ENCODE assay signal across 8 cellular contexts in the genomic region with DNA sequence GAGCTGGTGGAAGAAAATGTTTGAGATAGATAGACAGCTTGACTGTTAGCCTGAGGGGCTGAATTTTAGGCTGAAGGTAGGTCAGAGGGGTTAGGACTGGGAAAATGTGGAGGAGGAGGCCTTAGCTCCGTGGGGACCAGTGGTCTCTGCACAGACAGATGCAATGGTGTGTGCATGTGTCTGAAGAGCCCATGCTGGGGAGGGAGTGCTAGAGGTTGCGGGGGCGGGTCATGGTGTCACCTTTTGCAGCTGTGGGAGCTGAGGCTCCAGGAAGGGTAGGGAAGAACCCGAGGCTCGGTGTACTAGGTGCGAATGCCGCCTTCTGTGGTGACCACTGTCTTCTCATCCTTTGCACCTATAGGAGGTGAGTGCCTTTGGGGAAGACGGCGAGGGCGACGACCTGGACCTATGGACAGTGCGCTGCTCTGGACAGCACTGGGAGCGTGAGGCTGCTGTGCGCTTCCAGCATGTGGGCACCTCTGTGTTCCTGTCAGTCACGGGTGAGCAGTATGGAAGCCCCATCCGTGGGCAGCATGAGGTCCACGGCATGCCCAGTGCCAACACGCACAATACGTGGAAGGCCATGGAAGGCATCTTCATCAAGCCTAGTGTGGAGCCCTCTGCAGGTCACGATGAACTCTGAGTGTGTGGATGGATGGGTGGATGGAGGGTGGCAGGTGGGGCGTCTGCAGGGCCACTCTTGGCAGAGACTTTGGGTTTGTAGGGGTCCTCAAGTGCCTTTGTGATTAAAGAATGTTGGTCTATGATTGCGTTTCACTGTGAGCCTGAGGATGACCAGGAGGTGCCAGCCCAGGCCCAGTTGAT. TPM values are rescaled to one million over a fixed set of nuclear protein-coding genes. Genes with fewer than 3 reads are reported as not detected.
DNase-seq lines count a peak whose midpoint lies in the region; ATAC-seq, FAIRE-seq and TF ChIP-seq lines count a peak whose summit lies in the region.

No MANE protein-coding gene starts in this region.

- no peak for TF ChIP-seq EP300 in GM12878 (IDR thresholded peaks at IDR 0.05; ENCODE audit: borderline replicate concordance in 1 of 2, control insufficient read depth in 1 of 2, low read depth in 2 of 2, low read length in 2 of 2)

- CTCF ChIA-PET in GM12878 (lab: Yijun Ruan, JAX) = interaction anchor here (0.6 to 5.6 kb wide), 13 partner anchors 10 to 210 kb away, joined by 3 to 106 read pairs (median 4); a partner anchor contains a TSS

- H3K36me3 ChIP-seq in DND-41 (ENCODE audit: insufficient read depth, low read length) (peaks cover 36% of the 10 kb centered on the region), GM12878 (ENCODE audit: control insufficient read depth in 2 of 2, insufficient read depth in 2 of 2, low read length in 1 of 2) (peaks cover under 1 to 6% of the 10 kb centered on the region in 2 experiments)

- H3K9me3 ChIP-seq in DND-41 (ENCODE audit: insufficient read depth, low read length, severe bottlenecking) = no peaks in the 10 kb centered on the region
- H3K9me3 ChIP-seq in GM12878 (replicated peaks; ENCODE audit: control insufficient read depth, insufficient read depth, low read length) = no peaks in the 10 kb centered on the region

- H3K27me3 ChIP-seq in DND-41 (ENCODE audit: insufficient read depth, low read length, poor library complexity) (no peaks in the 10 kb centered on the region), GM12878 (replicated peaks in 1 of 2; ENCODE audit: control insufficient read depth in 2 of 2, insufficient read depth in 2 of 2, low read length in 1 of 2) (no peaks in the 10 kb centered on the region)

- intact Hi-C loops in GM12878 (cut with micrococcal nuclease; ENCODE audit: unreplicated experiment) = loop anchor here (10.0 kb wide), 1 partner anchor 59 kb away; no protein-coding TSS in a partner anchor

- H4K20me1 ChIP-seq in DND-41 (ENCODE audit: insufficient read depth, low read length) (peaks cover 16% of the 10 kb centered on the region), GM12878 (ENCODE audit: control insufficient read depth, insufficient read depth) (peaks cover 4% of the 10 kb centered on the region; the same call in 1 of the 2 replicates)

- DNase-seq in DND-41 (no peak), GM12878 (ENCODE audit: low read depth, low spot score) (no peak), nephron progenitor cell (no peak)
- no peak for DNase-seq in Jurkat, Clone E6-1 (ENCODE audit: low read depth, low spot score)

- RAD21 ChIA-PET in GM12878 (lab: Charles Lee; ENCODE audit: unreplicated experiment) = interaction anchor here (0.6 to 3.4 kb wide), 5 partner anchors 8 to 1405 kb away, joined by 3 to 50 read pairs (median 12); a partner anchor contains a TSS

- TF ChIP-seq CTCF in DND-41 (IDR thresholded peaks at IDR 0.05; ENCODE audit: borderline replicate concordance, extremely low read depth, low read length, poor library complexity, severe bottlenecking) = peak; percentile 52
- TF ChIP-seq CTCF in GM12878 (IDR thresholded peaks at IDR 0.05 in 2 of 3, conservative IDR thresholded peaks at IDR 0.05 in 1 of 3; ENCODE audit: control insufficient read depth in 2 of 3, extremely low read depth in 1 of 3, insufficient read depth in 1 of 3, low read depth in 3 of 3, low read length in 3 of 3) = peak; percentile 16 to 42 (median 18); a peak in 2 of 6 replicates
- TF ChIP-seq CTCF in nephron progenitor cell (IDR thresholded peaks at IDR 0.05) = no peak

- WGBS in GM12878 (ENCODE audit: insufficient coverage, insufficient replicate concordance, low lambda C conversion rate, missing lambda C conversion rate) = 82% methylated on average over 22 of the region's 22 CpGs

- no peaks in the 10 kb centered on the region for H3K9me3 Mint-ChIP-seq in nephron progenitor cell

- ATAC-seq in DND-41 (ENCODE audit: insufficient read depth, low read depth) = no peak
- ATAC-seq in GM12878 = no peak
- no peak for ATAC-seq in HG03460 (IDR thresholded peaks at IDR 0.05; ENCODE audit: unreplicated experiment)
- no peak for ATAC-seq in GM18519 (IDR thresholded peaks at IDR 0.05; ENCODE audit: low FRiP score, unreplicated experiment)
- ATAC-seq in GM21526 (IDR thresholded peaks at IDR 0.05; ENCODE audit: low FRiP score, unreplicated experiment) = no peak
- no peak for ATAC-seq in GM19397 (IDR thresholded peaks at IDR 0.05; ENCODE audit: unreplicated experiment)

- in situ Hi-C loops in GM12878 (cut with MboI) = no loop called here

- peaks cover 21% of the 10 kb centered on the region for H3K36me3 Mint-ChIP-seq in nephron progenitor cell (ENCODE audit: low read depth)

- SMC1A ChIA-PET in GM12878 (lab: Charles Lee; ENCODE audit: uncharacterized antibody, unreplicated experiment) = interaction anchor here (0.6 to 3.9 kb wide), 6 partner anchors 11 to 310 kb away, joined by 3 to 39 read pairs (median 4); a partner anchor contains a TSS

- no peak overlapping the region for H3K27ac Mint-ChIP-seq in nephron progenitor cell

- no peak overlapping the region for H2AFZ ChIP-seq in DND-41 (ENCODE audit: low read depth, low read length)
- H2AFZ ChIP-seq in GM12878 (ENCODE audit: control insufficient read depth, low read depth, low read length) = no peak overlapping the region; the same call in 1 of the 2 replicates

- POLR2A ChIA-PET in GM12878 (lab: Charles Lee) = interaction anchor here (3.6 kb wide), 1 partner anchor 14 kb away, joined by 42 read pairs; a partner anchor contains a TSS

- TF ChIP-seq RAD21 in GM12878 (IDR thresholded peaks at IDR 0.05; ENCODE audit: insufficient read depth, low read depth, low read length) = no peak

- no peak; the same call in 1 of the 2 replicates for TF ChIP-seq POLR2A in GM12878 (IDR thresholded peaks at IDR 0.05; ENCODE audit: low read depth, low read length)

- H3K27ac ChIP-seq in DND-41 (ENCODE audit: low read length) (peak overlapping the region; percentile 93; the same call in 1 of the 2 replicates), GM12878 (ENCODE audit: control insufficient read depth, insufficient read depth) (peak overlapping the region; percentile 88; the same call in 1 of the 2 replicates)

- H3K4me2 ChIP-seq in DND-41 (ENCODE audit: insufficient read depth, low read length) (peak overlapping the region; percentile 80), GM12878 (ENCODE audit: control insufficient read depth, insufficient read depth) (peak overlapping the region; percentile 93)

- peak overlapping the region; percentile 89 to 96; a peak in 3 of 4 replicates for H3K4me3 ChIP-seq in DND-41 (ENCODE audit: low read depth in 1 of 2, low read length in 2 of 2)
- peak overlapping the region; percentile 76 for H3K4me3 ChIP-seq in Jurkat, Clone E6-1 (ENCODE audit: low read length)
- peak overlapping the region; percentile 97 for H3K4me3 ChIP-seq in GM12878

- H3K79me2 ChIP-seq in DND-41 (ENCODE audit: insufficient read depth, low read length) (peaks cover 34% of the 10 kb centered on the region), GM12878 (ENCODE audit: control insufficient read depth, insufficient read depth, low read length) (peaks cover 26% of the 10 kb centered on the region)

- peak overlapping the region; percentile 86 for H3K4me3 Mint-ChIP-seq in nephron progenitor cell

- H3K9ac ChIP-seq in DND-41 (ENCODE audit: low read depth, low read length) (peak overlapping the region; percentile 94), GM12878 (ENCODE audit: control insufficient read depth, insufficient read depth, low read length) (peak overlapping the region; percentile 90)

- peaks cover 46% of the 10 kb centered on the region for H3K4me1 ChIP-seq in DND-41 (ENCODE audit: insufficient read depth, low read length)
- peaks cover 15% of the 10 kb centered on the region for H3K4me1 ChIP-seq in GM12878 (ENCODE audit: control insufficient read depth, insufficient read depth, low read length)

- H3K4me1 Mint-ChIP-seq in nephron progenitor cell = peaks cover 42% of the 10 kb centered on the region

- H3K27me3 Mint-ChIP-seq in nephron progenitor cell (ENCODE audit: low read depth, poor library complexity) = peaks cover 6% of the 10 kb centered on the region

- BruUV-seq in GM12878 (replicated peaks; lab: Mats Ljungman, UMichigan) = no TSS peak

- no peak for FAIRE-seq in GM12878 (lab: Jason Lieb, UNC)

RNA-seq across cellular contexts. Expression of a gene that starts 1.6 kb away (rescaled TPM):
- polyA plus RNA-seq in Jurkat, Clone E6-1 (2012; ENCODE audit: insufficient read depth, insufficient read length) = 79.9 TPM
- total RNA-seq in GM12878 (2013; cell fraction: nucleolus; rRNA removed) = 3.6 and 5.4 TPM in 2 replicates
- total RNA-seq in GM12878 (2014; rRNA removed) (70.2 and 109 TPM in 2 replicates), GM12878 (2014; rRNA removed; fragmentation: Illumina TruSeq; extraction: Trizol) (12.9 and 17.1 TPM in 2 replicates), GM12878 (2021) (81.4 and 90.1 TPM in 2 replicates)
- polyA plus RNA-seq in GM12878 (2011; ENCODE audit: low read depth) = 15.5 TPM
- polyA plus RNA-seq in GM12878 (2011; rRNA removed) (8.8 and 20.8 TPM in 2 replicates), GM12878 (2014; fragmentation: Illumina TruSeq; extraction: Trizol) (0.33 and 3.9 TPM in 2 replicates), GM12878 (2014; fragmentation: Nextera tagmentation; extraction: Ambion mirVana) (10 to 100 TPM in 1 of 2 experiments, 1 to 10 TPM in 1; 3.0 to 17.8 TPM), GM12878 (2014; rRNA removed) (97.9 and 134 TPM in 2 replicates), GM12878 (2016; fragmentation: Nextera tagmentation; extraction: Ambion mirVana) (100 to 1,000 TPM; 191 to 214 TPM)
- 29.8 and 63.0 TPM in 2 replicates for polyA plus RNA-seq in GM12878 (2011; cell fraction: cytosol; rRNA removed)
- polyA plus RNA-seq in GM12878 (2011; cell fraction: nucleus; rRNA removed) = 16.4 and 22.6 TPM in 2 replicates
- 49.9 and 87.0 TPM in 2 replicates for polyA plus RNA-seq in GM12878 (2012)
- polyA minus RNA-seq in GM12878 (2011; rRNA and poly(A)+ RNA removed) = 14.3 and 25.4 TPM in 2 replicates
- polyA minus RNA-seq in GM12878 (2011; cell fraction: cytosol; rRNA and poly(A)+ RNA removed) = 12.2 and 12.8 TPM in 2 replicates
- 4.4 and 8.3 TPM in 2 replicates for polyA minus RNA-seq in GM12878 (2011; cell fraction: nucleus; rRNA and poly(A)+ RNA removed)

RNA-seq across cellular contexts. Expression of a gene that starts 11.2 kb away (rescaled TPM):
- 5.2 TPM for polyA plus RNA-seq in Jurkat, Clone E6-1 (2012; ENCODE audit: insufficient read depth, insufficient read length)
- total RNA-seq in GM12878 (2013; cell fraction: nucleolus; rRNA removed) = 0.32 and 0.69 TPM in 2 replicates
- total RNA-seq in GM12878 (2014; rRNA removed) (0.05 TPM in 1 of 2 replicates, not detected in the other), GM12878 (2014; rRNA removed; fragmentation: Illumina TruSeq; extraction: Trizol) (not detected in 2 replicates), GM12878 (2021) (0.18 and 0.29 TPM in 2 replicates)
- not detected for polyA plus RNA-seq in GM12878 (2011; ENCODE audit: low read depth)
- polyA plus RNA-seq in GM12878 (2011; rRNA removed) (0.04 TPM in 1 of 2 replicates, not detected in the other), GM12878 (2014; fragmentation: Illumina TruSeq; extraction: Trizol) (0.04 TPM in 1 of 2 replicates, not detected in the other), GM12878 (2014; fragmentation: Nextera tagmentation; extraction: Ambion mirVana) (not detected), GM12878 (2014; rRNA removed) (0.04 and 0.32 TPM in 2 replicates), GM12878 (2016; fragmentation: Nextera tagmentation; extraction: Ambion mirVana) (not detected)
- 0.09 and 0.13 TPM in 2 replicates for polyA plus RNA-seq in GM12878 (2011; cell fraction: cytosol; rRNA removed)
- polyA plus RNA-seq in GM12878 (2011; cell fraction: nucleus; rRNA removed) = 0.39 and 0.50 TPM in 2 replicates
- 0.06 TPM in 1 of 2 replicates, not detected in the other for polyA plus RNA-seq in GM12878 (2012)
- polyA minus RNA-seq in GM12878 (2011; rRNA and poly(A)+ RNA removed) = 0.10 TPM in 1 of 2 replicates, not detected in the other
- not detected in 2 replicates for polyA minus RNA-seq in GM12878 (2011; cell fraction: cytosol; rRNA and poly(A)+ RNA removed)
- 0.19 and 0.24 TPM in 2 replicates for polyA minus RNA-seq in GM12878 (2011; cell fraction: nucleus; rRNA and poly(A)+ RNA removed)

RNA-seq across cellular contexts. Expression of a gene that starts 13.9 kb away (rescaled TPM):
- polyA plus RNA-seq in Jurkat, Clone E6-1 (2012; ENCODE audit: insufficient read depth, insufficient read length) = 64.2 TPM
- total RNA-seq in GM12878 (2013; cell fraction: nucleolus; rRNA removed) = 37.4 and 44.8 TPM in 2 replicates
- total RNA-seq in GM12878 (2014; rRNA removed) (64.1 and 75.4 TPM in 2 replicates), GM12878 (2014; rRNA removed; fragmentation: Illumina TruSeq; extraction: Trizol) (10.1 and 12.0 TPM in 2 replicates), GM12878 (2021) (55.7 and 58.4 TPM in 2 replicates)
- 4.8 TPM for polyA plus RNA-seq in GM12878 (2011; ENCODE audit: low read depth)
- polyA plus RNA-seq in GM12878 (2011; rRNA removed) (6.3 and 18.3 TPM in 2 replicates), GM12878 (2014; fragmentation: Illumina TruSeq; extraction: Trizol) (2.1 and 8.4 TPM in 2 replicates), GM12878 (2014; fragmentation: Nextera tagmentation; extraction: Ambion mirVana) (1 to 10 TPM in 1 of 2 experiments, under 1 TPM in 1; 1.00 to 4.4 TPM), GM12878 (2014; rRNA removed) (72.1 and 83.6 TPM in 2 replicates), GM12878 (2016; fragmentation: Nextera tagmentation; extraction: Ambion mirVana) (10 to 100 TPM; 68.5 to 77.6 TPM)
- 31.1 and 59.0 TPM in 2 replicates for polyA plus RNA-seq in GM12878 (2011; cell fraction: cytosol; rRNA removed)
- 60.2 and 70.8 TPM in 2 replicates for polyA plus RNA-seq in GM12878 (2011; cell fraction: nucleus; rRNA removed)
- 27.7 and 31.7 TPM in 2 replicates for polyA plus RNA-seq in GM12878 (2012)
- polyA minus RNA-seq in GM12878 (2011; rRNA and poly(A)+ RNA removed) = 5.0 and 15.1 TPM in 2 replicates
- polyA minus RNA-seq in GM12878 (2011; cell fraction: cytosol; rRNA and poly(A)+ RNA removed) = 8.5 and 15.4 TPM in 2 replicates
- 22.6 and 40.6 TPM in 2 replicates for polyA minus RNA-seq in GM12878 (2011; cell fraction: nucleus; rRNA and poly(A)+ RNA removed)

RNA-seq across cellular contexts. Expression of a gene that starts 22.1 kb away (rescaled TPM):
- polyA plus RNA-seq in Jurkat, Clone E6-1 (2012; ENCODE audit: insufficient read depth, insufficient read length) = 37.9 TPM
- 209 and 222 TPM in 2 replicates for total RNA-seq in GM12878 (2013; cell fraction: nucleolus; rRNA removed)
- 27.5 and 32.3 TPM in 2 replicates for total RNA-seq in GM12878 (2014; rRNA removed)
- 27.1 and 29.0 TPM in 2 replicates for total RNA-seq in GM12878 (2014; rRNA removed; fragmentation: Illumina TruSeq; extraction: Trizol)
- total RNA-seq in GM12878 (2021) = 45.1 and 47.3 TPM in 2 replicates
- 15.9 TPM for polyA plus RNA-seq in GM12878 (2011; ENCODE audit: low read depth)
- polyA plus RNA-seq in GM12878 (2011; rRNA removed) = 32.4 and 57.0 TPM in 2 replicates
- polyA plus RNA-seq in GM12878 (2011; cell fraction: cytosol; rRNA removed) = 52.5 and 59.8 TPM in 2 replicates
- polyA plus RNA-seq in GM12878 (2011; cell fraction: nucleus; rRNA removed) = 243 and 264 TPM in 2 replicates
- 30.2 and 32.0 TPM in 2 replicates for polyA plus RNA-seq in GM12878 (2012)
- 32.9 and 40.6 TPM in 2 replicates for polyA plus RNA-seq in GM12878 (2014; fragmentation: Illumina TruSeq; extraction: Trizol)
- 1 to 10 TPM; 3.5 to 5.7 TPM for polyA plus RNA-seq in GM12878 (2014; fragmentation: Nextera tagmentation; extraction: Ambion mirVana)
- 56.8 and 63.5 TPM in 2 replicates for polyA plus RNA-seq in GM12878 (2014; rRNA removed)
- polyA plus RNA-seq in GM12878 (2016; fragmentation: Nextera tagmentation; extraction: Ambion mirVana) = 10 to 100 TPM; 39.4 to 46.7 TPM
- 58.5 and 59.1 TPM in 2 replicates for polyA minus RNA-seq in GM12878 (2011; rRNA and poly(A)+ RNA removed)
- polyA minus RNA-seq in GM12878 (2011; cell fraction: cytosol; rRNA and poly(A)+ RNA removed) = 11.9 and 12.9 TPM in 2 replicates
- polyA minus RNA-seq in GM12878 (2011; cell fraction: nucleus; rRNA and poly(A)+ RNA removed) = 64.8 and 107 TPM in 2 replicates
